Comparison of ENCODE assay signal across 8 cellular contexts in genomic region chr9:131422241-131422792, GRCh38. TPM values are rescaled to one million over a fixed set of nuclear protein-coding genes. Genes with fewer than 3 reads are reported as not detected.
DNase-seq lines count a peak whose midpoint lies in the region; ATAC-seq lines count a peak whose summit lies in the region.

No MANE protein-coding gene starts in this region.

- H3K27ac ChIP-seq in CD4-positive, alpha-beta memory T cell (ENCODE audit: low read depth, low read length), result no peak overlapping the region
- no peak overlapping the region for H3K27ac ChIP-seq in naive thymus-derived CD4-positive, alpha-beta T cell (ENCODE audit: low read depth, low read length)

- ATAC-seq in naive thymus-derived CD4-positive, alpha-beta T cell, result no peak
- ATAC-seq in HG02870 (IDR thresholded peaks at IDR 0.05; ENCODE audit: unreplicated experiment), result no peak
- ATAC-seq in GM21360 (IDR thresholded peaks at IDR 0.05; ENCODE audit: unreplicated experiment), result no peak

- peak overlapping the region; percentile 11 to 68 (median 24) for H3K4me3 Mint-ChIP-seq in CD4-positive, alpha-beta memory T cell
- H3K4me3 Mint-ChIP-seq in naive thymus-derived CD4-positive, alpha-beta T cell, result peak overlapping the region in 9 of 10 donors; percentile 21 to 66 (median 59)

- no peak overlapping the region for H3K4me3 ChIP-seq in CD4-positive, alpha-beta memory T cell (ENCODE audit: low read length in 2 of 2)
- no peak overlapping the region for H3K4me3 ChIP-seq in naive thymus-derived CD4-positive, alpha-beta T cell (ENCODE audit: low read length)

- peaks cover 62 to 87% (median 66%) of the 10 kb centered on the region in 4 donors for H3K4me1 Mint-ChIP-seq in CD4-positive, alpha-beta memory T cell
- H3K4me1 Mint-ChIP-seq in naive thymus-derived CD4-positive, alpha-beta T cell, result peaks cover 59 to 97% (median 76%) of the 10 kb centered on the region in 7 donors

- DNase-seq in CD4-positive, alpha-beta memory T cell, result no peak
- DNase-seq in NCI-H510A (lab: John Stamatoyannopoulos, UW) (peak; percentile 76), dermis blood vessel endothelial cell (peak; percentile 47), OCI-M2 (lab: John Stamatoyannopoulos, UW; ENCODE audit: unreplicated experiment) (no peak), UCSD-AML1 (lab: John Stamatoyannopoulos, UW; ENCODE audit: unreplicated experiment) (no peak)
- no peak for DNase-seq in naive thymus-derived CD4-positive, alpha-beta T cell

- CTCF ChIA-PET in CD4-positive, alpha-beta memory T cell (lab: Charles Lee; ENCODE audit: partially characterized antibody), result no interaction called here
- CTCF ChIA-PET in naive thymus-derived CD4-positive, alpha-beta T cell (lab: Charles Lee), result no interaction called here

- no peaks in the 10 kb centered on the region for H3K27me3 ChIP-seq in CD4-positive, alpha-beta memory T cell (ENCODE audit: insufficient read depth, low read length)
- no peaks in the 10 kb centered on the region for H3K27me3 ChIP-seq in naive thymus-derived CD4-positive, alpha-beta T cell (ENCODE audit: control insufficient read depth in 2 of 2, insufficient read depth in 2 of 2, low read length in 2 of 2)

- peaks cover 13% of the 10 kb centered on the region for H3K36me3 ChIP-seq in CD4-positive, alpha-beta memory T cell (ENCODE audit: insufficient read depth, low read length)
- peaks cover 0 to 10% (median 5%) of the 10 kb centered on the region in 3 experiments for H3K36me3 ChIP-seq in naive thymus-derived CD4-positive, alpha-beta T cell (ENCODE audit: control insufficient read depth in 2 of 3, insufficient read depth in 3 of 3, low read length in 3 of 3)

- peak overlapping the region in 5 of 7 donors; percentile 52 to 79 (median 72) for H3K27ac Mint-ChIP-seq in CD4-positive, alpha-beta memory T cell
- peak overlapping the region; percentile 21 to 87 (median 67) for H3K27ac Mint-ChIP-seq in naive thymus-derived CD4-positive, alpha-beta T cell

- intact Hi-C loops in CD4-positive, alpha-beta memory T cell (cut with micrococcal nuclease), result no loop called here
- intact Hi-C loops in naive thymus-derived CD4-positive, alpha-beta T cell (cut with micrococcal nuclease), result loop anchor here in 1 of 2 donors (2.0 kb wide), 1 partner anchor 24 kb away; no protein-coding TSS in a partner anchor

- POLR2A ChIA-PET in CD4-positive, alpha-beta memory T cell (lab: Charles Lee; ENCODE audit: partially characterized antibody), result no interaction called here
- POLR2A ChIA-PET in naive thymus-derived CD4-positive, alpha-beta T cell (lab: Charles Lee), result no interaction called here

- H3K27me3 Mint-ChIP-seq in CD4-positive, alpha-beta memory T cell, result no peaks in the 10 kb centered on the region
- H3K27me3 Mint-ChIP-seq in naive thymus-derived CD4-positive, alpha-beta T cell, result no peaks in the 10 kb centered on the region

- H3K36me3 Mint-ChIP-seq in CD4-positive, alpha-beta memory T cell, result peaks cover 0 to 41% of the 10 kb centered on the region in 2 donors
- peaks cover 0 to 19% (median 8%) of the 10 kb centered on the region in 5 donors for H3K36me3 Mint-ChIP-seq in naive thymus-derived CD4-positive, alpha-beta T cell

- peaks cover 83% of the 10 kb centered on the region for H3K4me1 ChIP-seq in CD4-positive, alpha-beta memory T cell (ENCODE audit: insufficient read depth, low read length)
- peaks cover 34 to 55% of the 10 kb centered on the region in 2 donors for H3K4me1 ChIP-seq in naive thymus-derived CD4-positive, alpha-beta T cell (ENCODE audit: control insufficient read depth in 2 of 2, insufficient read depth in 2 of 2, low read length in 2 of 2)

- H3K9me3 ChIP-seq in CD4-positive, alpha-beta memory T cell (ENCODE audit: control insufficient read depth in 1 of 2, low read length in 2 of 2), result no peaks in the 10 kb centered on the region
- no peaks in the 10 kb centered on the region for H3K9me3 ChIP-seq in naive thymus-derived CD4-positive, alpha-beta T cell (ENCODE audit: control insufficient read depth in 2 of 3, low read length in 3 of 3)

- peaks cover 0 to 2% (median 0%) of the 10 kb centered on the region in 8 donors for H3K9me3 Mint-ChIP-seq in CD4-positive, alpha-beta memory T cell
- H3K9me3 Mint-ChIP-seq in naive thymus-derived CD4-positive, alpha-beta T cell, result no peaks in the 10 kb centered on the region

RNA-seq across cellular contexts. Expression of gene PRRC2B, which starts 28.4 kb away (rescaled TPM):
- total RNA-seq in CD4-positive, alpha-beta memory T cell, result 100 to 1,000 TPM; 335 to 343 TPM
- polyA plus RNA-seq in CD4-positive, alpha-beta memory T cell, result 10 to 100 TPM in 1 of 2 donors, 1 to 10 TPM in 1; 2.7 to 46.9 TPM
- total RNA-seq in dermis blood vessel endothelial cell, result 63.8 and 110 TPM in 2 replicates
- total RNA-seq in naive thymus-derived CD4-positive, alpha-beta T cell, result 100 to 1,000 TPM; 208 to 382 (median 272) TPM
- polyA plus RNA-seq in naive thymus-derived CD4-positive, alpha-beta T cell, result 10 to 100 TPM; 29.8 to 62.4 TPM

Comparison
In these comparisons a context has a peak if more than half of its experiments do, and no peak if none do; other contexts are left out.
1. DNase-seq: peak in NCI-H510A (single experiment) and dermis blood vessel endothelial cell (single experiment); none in CD4-positive, alpha-beta memory T cell (0 of 5), naive thymus-derived CD4-positive, alpha-beta T cell (0 of 9), OCI-M2 (single experiment) and UCSD-AML1 (single experiment).